ENCODE assay signal across 20 cellular contexts in the genomic region with DNA sequence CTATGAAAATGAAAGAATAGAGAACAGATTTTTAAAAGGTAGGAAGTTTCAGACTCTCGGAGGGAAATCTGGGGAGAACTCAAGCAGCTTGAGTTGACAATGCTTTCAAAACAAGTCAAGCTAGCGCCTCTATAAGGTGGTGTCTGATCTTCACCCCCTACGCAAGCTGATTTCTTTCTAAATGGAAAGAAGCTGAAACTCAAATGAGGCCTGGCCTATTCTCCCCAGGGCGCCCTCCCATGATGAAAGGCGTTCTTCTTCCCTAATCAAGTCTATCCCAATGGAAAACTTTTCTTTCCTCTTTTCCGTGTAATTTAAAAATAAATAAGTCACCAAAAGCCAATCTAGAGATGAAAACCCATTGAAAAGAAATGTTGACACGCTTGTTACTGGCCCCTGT. TPM values are rescaled to one million over a fixed set of nuclear protein-coding genes. Genes with fewer than 3 reads are reported as not detected.
"Had no signal": no experiment of that assay in that cellular context is flagged by ENCODE, and none has a peak within 500 bp of the region (broad histone marks: within the 10 kb centered on the region; RNA-seq: fewer than 3 reads in every experiment).

No MANE protein-coding gene starts in this region.

- H3K9me3 ChIP-seq: breast epithelium had no signal

- ATAC-seq: activated CD8-positive, alpha-beta memory T cell treated with anti-CD3 and anti-CD28 coated beads, Interleukin-2, amount 10 ng/mL, durations not matched to agents 7 days and 5 days; K562; PC-3 had no signal

- H3K4me3 ChIP-seq: K562 had no signal

- H3K36me3 Mint-ChIP-seq: activated CD8-positive, alpha-beta memory T cell treated with anti-CD3 and anti-CD28 coated beads, Interleukin-2, amount 10 ng/mL, durations not matched to agents 7 days and 5 days; activated naive CD4-positive, alpha-beta T cell treated with anti-CD3 and anti-CD28 coated beads, Interleukin-2, amount 50 U/mL, for 24 hours had no signal

- DNase-seq: activated CD4-positive, alpha-beta T cell treated with anti-CD3 and anti-CD28 coated beads for 48 hours; activated CD4-positive, alpha-beta T cell treated with anti-CD3 and anti-CD28 coated beads, Interleukin-2, amount 50 U/mL, for 48 hours; activated CD4-positive, CD25-positive, alpha-beta regulatory T cell treated with anti-CD3 and anti-CD28 coated beads, Interleukin-2, amount 50 U/mL, for 72 hours; activated CD8-positive, alpha-beta memory T cell treated with anti-CD3 and anti-CD28 coated beads, Interleukin-2, amount 10 ng/mL, durations not matched to agents 7 days and 5 days; activated effector memory CD4-positive, alpha-beta T cell treated with Interleukin-2 at 50 U/mL for 16 hours; activated naive CD4-positive, alpha-beta T cell; activated T-cell treated with anti-CD3 and anti-CD28 coated beads, Interleukin-2, amount 50 U/mL, for 24 hours; aorta; caudate nucleus; Karpas-422; NCI-H1048; NCI-H2029 treated with DMSO at 0.1 percent for 48 hours; NCI-H446; NCI-H524; PC-3 had no signal

- H3K4me1 ChIP-seq: breast epithelium had no signal

- H3K4me1 Mint-ChIP-seq: activated CD8-positive, alpha-beta memory T cell treated with anti-CD3 and anti-CD28 coated beads, Interleukin-2, amount 10 ng/mL, durations not matched to agents 7 days and 5 days; activated naive CD4-positive, alpha-beta T cell treated with anti-CD3 and anti-CD28 coated beads, Interleukin-2, amount 50 U/mL, for 24 hours had no signal

- H3K36me3 ChIP-seq: breast epithelium had no signal

- H3K27ac Mint-ChIP-seq: activated CD8-positive, alpha-beta memory T cell treated with anti-CD3 and anti-CD28 coated beads, Interleukin-2, amount 10 ng/mL, durations not matched to agents 7 days and 5 days; activated naive CD4-positive, alpha-beta T cell treated with anti-CD3 and anti-CD28 coated beads, Interleukin-2, amount 50 U/mL, for 24 hours; activated T-cell treated with anti-CD3 and anti-CD28 coated beads, Interleukin-2, amount 50 U/mL, for 24 hours; activated T-helper 1 cell treated with anti-CD3 and anti-CD28 coated beads, Interleukin-12 subunit alpha, Interleukin-12 subunit beta, Interleukin-2, Interleukin-4 antibody, amounts not matched to agents 30 ng/mL and 10 ng/mL and 1 ng/mL, durations not matched to agents 14 hours and 24 hours and 36 hours; T-helper 1 cell treated with Interleukin-12 subunit alpha and Interleukin-12 subunit beta and Interleukin-4 antibody, amounts not matched to agents 30 μg/mL and 1 μg/mL, for 36 hours had no signal

- H3K9me3 Mint-ChIP-seq: activated naive CD4-positive, alpha-beta T cell treated with anti-CD3 and anti-CD28 coated beads, Interleukin-2, amount 50 U/mL, for 24 hours; activated T-cell treated with anti-CD3 and anti-CD28 coated beads, Interleukin-2, amount 50 U/mL, for 24 hours; activated T-helper 1 cell treated with anti-CD3 and anti-CD28 coated beads, Interleukin-12 subunit alpha, Interleukin-12 subunit beta, Interleukin-2, Interleukin-4 antibody, amounts not matched to agents 30 ng/mL and 10 ng/mL and 1 ng/mL, durations not matched to agents 14 hours and 24 hours and 36 hours; T-helper 1 cell treated with Interleukin-12 subunit alpha and Interleukin-12 subunit beta and Interleukin-4 antibody, amounts not matched to agents 30 μg/mL and 1 μg/mL, for 36 hours had no signal

- H3K27ac ChIP-seq: breast epithelium had no signal

- H3K4me3 Mint-ChIP-seq: activated CD8-positive, alpha-beta memory T cell treated with anti-CD3 and anti-CD28 coated beads, Interleukin-2, amount 10 ng/mL, durations not matched to agents 7 days and 5 days; activated naive CD4-positive, alpha-beta T cell treated with anti-CD3 and anti-CD28 coated beads, Interleukin-2, amount 50 U/mL, for 24 hours; activated T-cell treated with anti-CD3 and anti-CD28 coated beads, Interleukin-2, amount 50 U/mL, for 24 hours; activated T-helper 1 cell treated with anti-CD3 and anti-CD28 coated beads, Interleukin-12 subunit alpha, Interleukin-12 subunit beta, Interleukin-2, Interleukin-4 antibody, amounts not matched to agents 30 ng/mL and 10 ng/mL and 1 ng/mL, durations not matched to agents 14 hours and 24 hours and 36 hours; T-helper 1 cell treated with Interleukin-12 subunit alpha and Interleukin-12 subunit beta and Interleukin-4 antibody, amounts not matched to agents 30 μg/mL and 1 μg/mL, for 36 hours had no signal

- H3K27me3 ChIP-seq: breast epithelium had no signal

RNA-seq across cellular contexts. Expression of a gene that starts 20.6 kb away (rescaled TPM):
- total RNA-seq: activated T-helper 1 cell treated with anti-CD3 and anti-CD28 coated beads, Interleukin-12 subunit alpha, Interleukin-12 subunit beta, Interleukin-2, Interleukin-4 antibody, amounts not matched to agents 30 ng/mL and 10 ng/mL and 1 ng/mL, durations not matched to agents 14 hours and 24 hours and 36 hours had no signal
